Comparison of ENCODE assay signal across 16 cellular contexts in genomic region chr10:103951942-103952341, GRCh38.
"Had no signal": no experiment of that assay in that cellular context is flagged by ENCODE, and none has a peak within 500 bp of the region (broad histone marks: within the 10 kb centered on the region; RNA-seq: fewer than 3 reads in every experiment).

No MANE protein-coding gene starts in this region.

- H3K4me3 ChIP-seq: lung, thoracic aorta, upper lobe of left lung had no signal

- H3K36me3 ChIP-seq: brain microvascular endothelial cell, thoracic aorta, upper lobe of left lung had no signal

- H3K27ac ChIP-seq: brain microvascular endothelial cell, foreskin keratinocyte, thoracic aorta, upper lobe of left lung had no signal

- H3K9me3 ChIP-seq: upper lobe of left lung had no signal

- ATAC-seq: activated CD4-positive, alpha-beta T cell treated with anti-CD3 and anti-CD28 coated beads for 36 hours; activated CD8-positive, alpha-beta T cell treated with anti-CD3 and anti-CD28 coated beads for 36 hours; foreskin keratinocyte; left lobe of liver; sciatic nerve; stimulated activated naive B cell treated with anti-CD40 and anti-IgM and Interleukin-4, amounts not matched to agents 10 μg/mL and 1 μg/mL and 100 μg/mL, for 72 hours had no signal

- H3K4me1 ChIP-seq: foreskin keratinocyte, upper lobe of left lung had no signal

- H3K27me3 ChIP-seq: brain microvascular endothelial cell, foreskin keratinocyte, upper lobe of left lung had no signal

- DNase-seq: activated CD4-positive, alpha-beta T cell treated with anti-CD3 and anti-CD28 coated beads for 36 hours; activated CD8-positive, alpha-beta T cell treated with anti-CD3 and anti-CD28 coated beads for 36 hours; activated naive CD4-positive, alpha-beta T cell treated with Interleukin-2 at 50 U/mL for 16 hours; activated naive CD8-positive, alpha-beta T cell treated with anti-CD3 and anti-CD28 coated beads, Interleukin-2, amount 10 ng/mL, durations not matched to agents 7 days and 5 days; activated T-cell treated with anti-CD3 and anti-CD28 coated beads, Interleukin-2, amount 50 U/mL, for 24 hours; brain microvascular endothelial cell; central memory CD4-positive, alpha-beta T cell; foreskin keratinocyte; head of caudate nucleus; kidney; stimulated activated naive B cell treated with anti-CD40 and anti-IgM and Interleukin-4, amounts not matched to agents 10 μg/mL and 1 μg/mL and 100 μg/mL, for 72 hours; upper lobe of left lung had no signal
